Comparison of ENCODE assay signal across 9 cellular contexts in the genomic region with DNA sequence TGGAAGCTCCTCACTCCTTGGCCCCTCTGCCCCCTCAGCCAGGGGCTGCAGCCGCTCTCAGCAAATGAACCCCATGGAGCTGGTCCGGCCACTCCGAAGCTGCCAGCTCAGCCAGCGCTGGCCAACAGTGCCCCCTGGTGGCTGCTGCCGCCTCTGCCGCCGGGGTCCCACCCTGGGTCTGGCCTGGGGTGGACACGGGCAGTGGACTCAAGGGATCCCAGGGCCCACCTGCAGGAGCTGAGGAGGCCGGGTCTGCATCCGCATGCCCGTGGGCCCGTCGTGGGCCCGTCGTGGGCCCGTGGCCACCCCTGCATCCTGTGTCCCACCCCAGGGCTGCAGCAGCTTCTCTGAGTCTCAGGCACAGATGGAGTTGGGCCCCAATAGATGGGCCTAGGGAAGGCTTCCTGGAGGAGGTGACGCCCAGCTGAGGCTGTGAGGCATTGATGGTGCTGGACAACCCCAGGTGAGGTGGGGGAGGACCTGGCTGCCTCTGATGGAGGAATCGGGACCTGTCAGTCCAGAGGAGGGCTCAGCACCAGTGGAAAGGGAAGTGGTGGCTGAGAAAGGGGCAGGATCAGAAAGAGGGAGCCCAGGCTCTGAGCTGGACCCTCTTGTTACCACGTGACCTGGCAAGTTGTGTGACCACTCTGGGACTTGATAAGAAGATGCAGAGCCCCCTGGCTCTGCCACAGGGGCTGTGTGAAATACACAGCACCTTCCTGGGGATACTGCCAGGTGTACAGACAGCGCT.
DNase-seq lines count a peak whose midpoint lies in the region; ATAC-seq, FAIRE-seq and TF ChIP-seq lines count a peak whose summit lies in the region.
"Had no signal": no experiment of that assay in that cellular context is flagged by ENCODE, and none has a peak within 500 bp of the region (broad histone marks: within the 10 kb centered on the region; RNA-seq: fewer than 3 reads in every experiment).

No MANE protein-coding gene starts in this region.

- WGBS in adrenal gland, 4 donors, result 13 to 51% (median 19%) methylated on average over 3 to 20 of the region's 20 CpGs

- peaks cover 20% of the 10 kb centered on the region for H3K27me3 ChIP-seq in adrenal gland

- peak; percentile 56 to 84 (median 75) for TF ChIP-seq CTCF in adrenal gland (IDR thresholded peaks at IDR 0.05)
- peak; percentile 76 for TF ChIP-seq CTCF in kidney (IDR thresholded peaks at IDR 0.05; ENCODE audit: borderline replicate concordance, extremely low read depth, insufficient read depth)

- no peak for TF ChIP-seq POLR2A in H54 (IDR thresholded peaks at IDR 0.05; ENCODE audit: low read depth, low read length)
- no peak for TF ChIP-seq POLR2A in adrenal gland (IDR thresholded peaks at IDR 0.05)

- H3K4me3 ChIP-seq in adrenal gland, result no peak overlapping the region
- H3K4me3 ChIP-seq in kidney (ENCODE audit: low read length in 2 of 2), result no peak overlapping the region

- H3K9me3 ChIP-seq in adrenal gland (replicated peaks in 1 of 3) (no peaks in the 10 kb centered on the region), kidney (ENCODE audit: control insufficient read depth in 1 of 2, low read length in 2 of 2) (no peaks in the 10 kb centered on the region)

- H3K4me1 ChIP-seq in adrenal gland (replicated peaks in 1 of 2), result no peaks in the 10 kb centered on the region
- H3K4me1 ChIP-seq in kidney (ENCODE audit: control insufficient read depth in 1 of 2, insufficient read depth in 1 of 2, low read depth in 1 of 2, low read length in 2 of 2), result no peaks in the 10 kb centered on the region

- FAIRE-seq in H54 (lab: Jason Lieb, UNC) (no peak), kidney (lab: Jason Lieb, UNC) (no peak)
- FAIRE-seq: islet of Langerhans had no signal

- no peak overlapping the region for H3K9ac ChIP-seq in kidney (ENCODE audit: low read length in 2 of 2)

- no peaks in the 10 kb centered on the region for H3K36me3 ChIP-seq in adrenal gland (replicated peaks in 1 of 2)
- H3K36me3 ChIP-seq in kidney (ENCODE audit: control insufficient read depth in 1 of 2, insufficient read depth in 2 of 2, low read length in 2 of 2), result no peaks in the 10 kb centered on the region

- no peak overlapping the region for H3K27ac ChIP-seq in adrenal gland
- no peak overlapping the region for H3K27ac ChIP-seq in kidney (ENCODE audit: low read depth in 2 of 2, low read length in 2 of 2)

- peak; percentile 67 for DNase-seq in Ammon's horn (ENCODE audit: low spot score)
- DNase-seq in H54 (ENCODE audit: insufficient read length, low spot score), result peak; percentile 42
- peak; percentile 70 for DNase-seq in SK-N-DZ (ENCODE audit: low spot score)
- peak; percentile 24 to 61 (median 53) for DNase-seq in adrenal gland
- no peak for DNase-seq in kidney
- DNase-seq in stimulated activated CD4-positive, alpha-beta T cell treated with anti-CD3 and anti-CD28 coated beads, Interleukin-2, amount 100 ng/mL, for 24 hours, result peak; percentile 65 to 79
- no peak for DNase-seq in 8988T

- no peak for ATAC-seq in HG03439 (IDR thresholded peaks at IDR 0.05; ENCODE audit: unreplicated experiment)

- intact Hi-C loops in adrenal gland (cut with DNase I), result no loop called here
- intact Hi-C loops in kidney (cut with DNase I), result no loop called here

Comparison
In these comparisons a context has a peak if more than half of its experiments do, and no peak if none do; other contexts are left out.
1. DNase-seq: peak in Ammon's horn (single experiment), H54 (single experiment), SK-N-DZ (single experiment), adrenal gland (7 of 7) and stimulated activated CD4-positive, alpha-beta T cell treated with anti-CD3 and anti-CD28 coated beads, Interleukin-2, amount 100 ng/mL, for 24 hours (2 of 2); none in kidney (single experiment) and 8988T (single experiment).